Comparison of ENCODE assay signal across 14 cellular contexts in the genomic region with DNA sequence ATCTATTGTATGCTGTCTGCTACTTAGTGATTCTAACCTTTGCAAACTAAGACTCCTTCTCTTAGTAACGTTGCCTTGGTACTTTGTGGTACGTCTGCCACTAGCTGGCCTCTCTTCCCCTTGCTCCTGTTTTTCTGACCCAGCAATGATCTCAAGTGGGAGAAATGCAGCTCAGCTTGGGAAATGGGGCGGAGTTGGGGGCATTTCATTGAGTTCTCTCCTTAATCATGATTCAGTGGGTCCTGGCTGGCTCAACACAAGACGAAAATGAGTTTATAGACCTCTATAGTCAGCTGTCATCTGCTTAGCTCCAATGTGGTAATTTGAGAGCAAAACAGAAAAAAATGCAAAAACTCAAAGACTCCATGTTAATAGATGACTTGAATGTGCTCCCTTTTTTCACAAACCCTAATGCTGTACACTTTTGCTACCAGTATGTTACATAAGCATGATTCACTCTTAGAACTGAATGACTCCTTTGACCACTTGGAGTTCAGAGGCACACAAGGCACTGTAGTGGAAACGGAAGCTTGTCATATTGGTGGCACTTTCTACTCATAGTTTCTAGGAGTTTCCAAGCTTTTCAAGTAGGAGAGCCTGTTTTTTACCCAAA. TPM values are rescaled to one million over a fixed set of nuclear protein-coding genes. Genes with fewer than 3 reads are reported as not detected.
DNase-seq lines count a peak whose midpoint lies in the region; ATAC-seq and TF ChIP-seq lines count a peak whose summit lies in the region.
"Had no signal": no experiment of that assay in that cellular context is flagged by ENCODE, and none has a peak within 500 bp of the region (broad histone marks: within the 10 kb centered on the region; RNA-seq: fewer than 3 reads in every experiment).

No MANE protein-coding gene starts in this region.

- H3K9me3 Mint-ChIP-seq in progenitor cell of endocrine pancreas (ENCODE audit: low read depth): no peaks in the 10 kb centered on the region

- H3K36me3 Mint-ChIP-seq in progenitor cell of endocrine pancreas (ENCODE audit: insufficient read depth): no peaks in the 10 kb centered on the region

- DNase-seq in ELR (ENCODE audit: low read depth): peak; percentile 40
- DNase-seq in NCI-H526 treated with DMSO at 0.1 percent for 48 hours (lab: John Stamatoyannopoulos, UW): peak; percentile 95
- DNase-seq in fibroblast of mammary gland (ENCODE audit: low read depth): peak; percentile 30
- DNase-seq in progenitor cell of endocrine pancreas (ENCODE audit: low spot score, unreplicated experiment): no peak
- no peak for DNase-seq in SK-N-DZ (ENCODE audit: low spot score)
- no peak for DNase-seq in Right ventricle myocardium superior
- DNase-seq: activated CD8-positive, alpha-beta memory T cell treated with anti-CD3 and anti-CD28 coated beads, Interleukin-2, amount 50 U/mL, for 48 hours; C1 segment of cervical spinal cord; effector memory CD4-positive, alpha-beta T cell; hippocampal formation; NCI-H187 treated with DMSO at 0.1 percent for 48 hours had no signal

- H3K27me3 Mint-ChIP-seq in progenitor cell of endocrine pancreas: no peaks in the 10 kb centered on the region

- TF ChIP-seq CTCF in fibroblast of mammary gland (conservative IDR thresholded peaks at IDR 0.05; ENCODE audit: control insufficient read depth, insufficient read depth, low read depth, low read length) (no peak), progenitor cell of endocrine pancreas (IDR thresholded peaks at IDR 0.05; ENCODE audit: unreplicated experiment) (no peak)

- peak overlapping the region; percentile 3 for H3K27ac Mint-ChIP-seq in progenitor cell of endocrine pancreas

- intact Hi-C loops in Right ventricle myocardium superior (cut with DNase I): no loop called here

- ATAC-seq in GM18907 (IDR thresholded peaks at IDR 0.05; ENCODE audit: unreplicated experiment) (no peak), Right ventricle myocardium superior (ENCODE audit: poor library complexity) (no peak), HG02973 (IDR thresholded peaks at IDR 0.05; ENCODE audit: unreplicated experiment) (no peak)

- H3K4me3 Mint-ChIP-seq in progenitor cell of endocrine pancreas (ENCODE audit: low read depth): no peak overlapping the region

- no peak overlapping the region for H3K4me3 ChIP-seq in fibroblast of mammary gland (ENCODE audit: control insufficient read depth, low read depth, low read length)
- H3K4me3 ChIP-seq: skin epidermis had no signal

- peaks cover 35% of the 10 kb centered on the region for H3K4me1 Mint-ChIP-seq in progenitor cell of endocrine pancreas (ENCODE audit: low read depth)

RNA-seq across cellular contexts. Expression of gene SOX4, which starts 55.3 kb away (rescaled TPM):
- total RNA-seq in progenitor cell of endocrine pancreas (274 and 293 TPM in 2 replicates), Right ventricle myocardium superior (6.2 TPM)
- 39.6 and 42.6 TPM in 2 replicates for polyA plus RNA-seq in SK-N-DZ (2014; cell fraction: cytosol; rRNA removed)
- polyA plus RNA-seq in SK-N-DZ (2014; cell fraction: nucleus; rRNA removed): 27.2 and 29.4 TPM in 2 replicates

Comparison
In these comparisons a context has a peak if more than half of its experiments do, and no peak if none do; other contexts are left out.
1. DNase-seq: peak in ELR (single experiment), NCI-H526 treated with DMSO at 0.1 percent for 48 hours (single experiment) and fibroblast of mammary gland (single experiment); none in progenitor cell of endocrine pancreas (single experiment), SK-N-DZ (single experiment) and Right ventricle myocardium superior (single experiment).
2. RNA of gene SOX4, which starts 55.3 kb away (total RNA-seq): 274 to 293 TPM in progenitor cell of endocrine pancreas; 6.2 TPM in Right ventricle myocardium superior (single experiment); every median in the first group is over 10 times any median in the second.